Comparison of ENCODE assay signal across 32 cellular contexts in genomic region chr14:56805992-56806737, GRCh38. TPM values are rescaled to one million over a fixed set of nuclear protein-coding genes. Genes with fewer than 3 reads are reported as not detected.
DNase-seq lines count a peak whose midpoint lies in the region; ATAC-seq and TF ChIP-seq lines count a peak whose summit lies in the region.
"Had no signal": no experiment of that assay in that cellular context is flagged by ENCODE, and none has a peak within 500 bp of the region (broad histone marks: within the 10 kb centered on the region; RNA-seq: fewer than 3 reads in every experiment).

No MANE protein-coding gene starts in this region.

- H3K9me3 Mint-ChIP-seq in endothelial cell (ENCODE audit: unreplicated experiment), result no peaks in the 10 kb centered on the region
- H3K9me3 Mint-ChIP-seq: activated CD4-positive, alpha-beta memory T cell treated with anti-CD3 and anti-CD28 coated beads for 36 hours; type B pancreatic cell had no signal

- TF ChIP-seq CTCF in endothelial cell (IDR thresholded peaks at IDR 0.05; ENCODE audit: unreplicated experiment) (no peak), retinal pigment epithelial cell (conservative IDR thresholded peaks at IDR 0.05; ENCODE audit: low read depth, low read length) (no peak)

- H3K4me1 Mint-ChIP-seq in endothelial cell (ENCODE audit: unreplicated experiment), result peaks cover 52% of the 10 kb centered on the region

- H3K27me3 Mint-ChIP-seq in endothelial cell (ENCODE audit: unreplicated experiment), result peaks cover 27% of the 10 kb centered on the region

- no peak for ATAC-seq in GM19023 (IDR thresholded peaks at IDR 0.05; ENCODE audit: unreplicated experiment)
- no peak for ATAC-seq in GM21367 (IDR thresholded peaks at IDR 0.05; ENCODE audit: unreplicated experiment)
- ATAC-seq: left lobe of liver; stimulated activated memory B cell treated with anti-CD40 and anti-IgM and Interleukin-4, amounts not matched to agents 10 μg/mL and 1 μg/mL and 100 μg/mL, for 72 hours had no signal

- peaks cover 28% of the 10 kb centered on the region for H3K36me3 Mint-ChIP-seq in endothelial cell (ENCODE audit: low read depth, unreplicated experiment)
- H3K36me3 Mint-ChIP-seq: memory B cell; stimulated activated memory B cell treated with anti-CD40 and anti-IgM and Interleukin-4, amounts not matched to agents 10 μg/mL and 1 μg/mL and 100 μg/mL, for 72 hours; type B pancreatic cell had no signal

- peak overlapping the region; percentile 52; the same call in 1 of the 2 replicates for H3K4me3 ChIP-seq in H7 (ENCODE audit: insufficient read depth, low read depth, low read length)
- H3K4me3 ChIP-seq in retinal pigment epithelial cell (ENCODE audit: low read length), result peak overlapping the region; percentile 95
- H3K4me3 ChIP-seq: breast epithelium had no signal

- peak overlapping the region; percentile 84 for H3K4me3 Mint-ChIP-seq in endothelial cell (ENCODE audit: unreplicated experiment)
- H3K4me3 Mint-ChIP-seq: activated CD4-positive, alpha-beta memory T cell treated with anti-CD3 and anti-CD28 coated beads for 36 hours; activated naive CD4-positive, alpha-beta T cell treated with anti-CD3 and anti-CD28 coated beads for 36 hours; activated T-helper 1 cell treated with anti-CD3 and anti-CD28 coated beads, Interleukin-12 subunit alpha, Interleukin-12 subunit beta, Interleukin-2, Interleukin-4 antibody, amounts not matched to agents 30 ng/mL and 10 ng/mL and 1 ng/mL, durations not matched to agents 14 hours and 24 hours and 36 hours; memory B cell; stimulated activated memory B cell treated with anti-CD40 and anti-IgM and Interleukin-4, amounts not matched to agents 10 μg/mL and 1 μg/mL and 100 μg/mL, for 72 hours; type B pancreatic cell had no signal

- peaks cover 8% of the 10 kb centered on the region for H3K36me3 ChIP-seq in H7 (replicated peaks; ENCODE audit: control insufficient read depth, insufficient read depth, low read length)
- H3K36me3 ChIP-seq: breast epithelium had no signal

- DNase-seq in H7, result peak; percentile 63
- DNase-seq in NCI-H69 (lab: John Stamatoyannopoulos, UW), result peak; percentile 55
- no peak for DNase-seq in endothelial cell (ENCODE audit: low spot score)
- no peak for DNase-seq in retinal pigment epithelial cell (ENCODE audit: low read depth)
- no peak for DNase-seq in effector CD4-positive, alpha-beta T cell
- DNase-seq: activated CD4-positive, alpha-beta memory T cell treated with anti-CD3 and anti-CD28 coated beads for 36 hours; activated CD4-positive, CD25-positive, alpha-beta regulatory T cell; activated CD8-positive, alpha-beta memory T cell treated with anti-CD3 and anti-CD28 coated beads, Interleukin-2, amount 50 U/mL, for 4 hours; activated naive CD4-positive, alpha-beta T cell treated with anti-CD3 and anti-CD28 coated beads for 36 hours; C1 segment of cervical spinal cord; Calu3; effector CD8-positive, alpha-beta T cell; erythroblast; GOT3; head of caudate nucleus; immature natural killer cell; Kasumi-1; MV-4-11; NCI-H1436 treated with DMSO at 0.1 percent for 48 hours; NCI-H2107; SHP77; stimulated activated CD4-positive, alpha-beta T cell treated with anti-CD3 and anti-CD28 coated beads, Interleukin-4, amount 100 ng/mL, for 4 hours; substantia nigra had no signal

- H3K27ac Mint-ChIP-seq in endothelial cell (ENCODE audit: unreplicated experiment), result peak overlapping the region; percentile 68
- H3K27ac Mint-ChIP-seq: activated CD4-positive, alpha-beta memory T cell treated with anti-CD3 and anti-CD28 coated beads for 36 hours; activated naive CD4-positive, alpha-beta T cell treated with anti-CD3 and anti-CD28 coated beads for 36 hours; activated T-helper 1 cell treated with anti-CD3 and anti-CD28 coated beads, Interleukin-12 subunit alpha, Interleukin-12 subunit beta, Interleukin-2, Interleukin-4 antibody, amounts not matched to agents 30 ng/mL and 10 ng/mL and 1 ng/mL, durations not matched to agents 14 hours and 24 hours and 36 hours; immature natural killer cell; memory B cell; stimulated activated memory B cell treated with anti-CD40 and anti-IgM and Interleukin-4, amounts not matched to agents 10 μg/mL and 1 μg/mL and 100 μg/mL, for 72 hours; type B pancreatic cell had no signal

- peaks cover 73% of the 10 kb centered on the region for H3K27me3 ChIP-seq in H7 (ENCODE audit: control insufficient read depth, insufficient read depth, low read length)

RNA-seq across cellular contexts. Expression of gene OTX2, which starts 4.1 kb away (rescaled TPM):
- total RNA-seq in H7 (2014; rRNA removed; shearing (Covaris generic)), result 85.8 and 148 TPM in 2 replicates
- 12.0 TPM for total RNA-seq in endothelial cell (ENCODE audit: unreplicated experiment)
- total RNA-seq: activated CD4-positive, alpha-beta memory T cell treated with anti-CD3 and anti-CD28 coated beads for 36 hours; activated naive CD4-positive, alpha-beta T cell treated with anti-CD3 and anti-CD28 coated beads for 36 hours; activated T-helper 1 cell treated with anti-CD3 and anti-CD28 coated beads, Interleukin-12 subunit alpha, Interleukin-12 subunit beta, Interleukin-2, Interleukin-4 antibody, amounts not matched to agents 30 ng/mL and 10 ng/mL and 1 ng/mL, durations not matched to agents 14 hours and 24 hours and 36 hours; breast epithelium; Calu3; left lobe of liver; posterior vena cava had no signal

Comparison
In these comparisons a context has a peak if more than half of its experiments do, and no peak if none do; other contexts are left out.
1. DNase-seq: peak in H7 (single experiment) and NCI-H69 (single experiment); none in endothelial cell (single experiment), retinal pigment epithelial cell (single experiment) and effector CD4-positive, alpha-beta T cell (single experiment).